Comparison of ENCODE assay signal across 15 cellular contexts in genomic region chr6:121506761-121507754, GRCh38.
DNase-seq lines count a peak whose midpoint lies in the region; ATAC-seq and TF ChIP-seq lines count a peak whose summit lies in the region.
"Had no signal": no experiment of that assay in that cellular context is flagged by ENCODE, and none has a peak within 500 bp of the region (broad histone marks: within the 10 kb centered on the region; RNA-seq: fewer than 3 reads in every experiment).

No MANE protein-coding gene starts in this region.

- no peak overlapping the region for H2AK5ac ChIP-seq in trophoblast cell (ENCODE audit: low read length)

- H3K4me3 ChIP-seq in SK-N-SH (ENCODE audit: low read depth in 2 of 2, low read length in 1 of 2) (no peak overlapping the region), fibroblast of lung (replicated peaks in 1 of 4; ENCODE audit: control extremely low read depth in 1 of 4, insufficient read depth in 1 of 4, low read depth in 3 of 4, low read length in 4 of 4) (no peak overlapping the region), trophoblast cell (ENCODE audit: low read depth, low read length) (no peak overlapping the region)
- H3K4me3 ChIP-seq: upper lobe of left lung had no signal

- no peak overlapping the region for H3K18ac ChIP-seq in trophoblast cell (ENCODE audit: low read length)

- no peak for TF ChIP-seq RAD21 in SK-N-SH (IDR thresholded peaks at IDR 0.05; ENCODE audit: low read length)

- H4K20me1 ChIP-seq in SK-N-SH (ENCODE audit: insufficient read depth) (no peaks in the 10 kb centered on the region), fibroblast of lung (ENCODE audit: control insufficient read depth, extremely low read depth, insufficient read depth, low read length) (no peaks in the 10 kb centered on the region)

- no peak overlapping the region for H3K14ac ChIP-seq in trophoblast cell (ENCODE audit: low read length)

- DNase-seq in Daoy (ENCODE audit: low read depth) (peak; percentile 51), SK-N-SH (no peak), fibroblast of lung (ENCODE audit: low read depth in 2 of 2) (peak; percentile 52 to 90), trophoblast cell (no peak), NCI-H2227 (lab: John Stamatoyannopoulos, UW; ENCODE audit: unreplicated experiment) (no peak), DMS 273 (lab: John Stamatoyannopoulos, UW; ENCODE audit: unreplicated experiment) (no peak), superior temporal gyrus (ENCODE audit: extremely low spot score) (no peak)
- DNase-seq: CD4-positive, alpha-beta T cell; foreskin melanocyte; KBM-7; NCI-H1694 treated with DMSO at 0.1 percent for 48 hours; NCI-H524; T-cell had no signal

- H2BK5ac ChIP-seq in trophoblast cell (ENCODE audit: low read depth, low read length, poor library complexity), result no peak overlapping the region

- H3K27ac ChIP-seq in SK-N-SH (ENCODE audit: low read depth in 2 of 2, low read length in 1 of 2) (peak overlapping the region in 1 of 2 experiments; percentile 40; a peak in 2 of 4 replicates), fibroblast of lung (ENCODE audit: insufficient read depth, low read length) (no peak overlapping the region), trophoblast cell (ENCODE audit: low read depth, low read length) (peak overlapping the region; percentile 45)
- H3K27ac ChIP-seq: upper lobe of left lung had no signal

- H3F3A ChIP-seq in SK-N-SH (replicated peaks; ENCODE audit: insufficient read depth), result peaks cover 13% of the 10 kb centered on the region

- H3K36me3 ChIP-seq in SK-N-SH (replicated peaks in 1 of 2; ENCODE audit: control insufficient read depth in 1 of 2, insufficient read depth in 2 of 2, low read length in 1 of 2) (no peaks in the 10 kb centered on the region), fibroblast of lung (ENCODE audit: control insufficient read depth, insufficient read depth, low read length) (no peaks in the 10 kb centered on the region), trophoblast cell (ENCODE audit: control insufficient read depth in 1 of 2, insufficient read depth in 2 of 2, low read length in 2 of 2) (no peaks in the 10 kb centered on the region)
- H3K36me3 ChIP-seq: upper lobe of left lung had no signal

- H2BK120ac ChIP-seq in trophoblast cell (ENCODE audit: insufficient read depth, low read length, poor library complexity), result no peak overlapping the region

- H3K4ac ChIP-seq in trophoblast cell (ENCODE audit: low read depth, low read length), result no peak overlapping the region

- H3K23ac ChIP-seq in trophoblast cell (ENCODE audit: low read length), result no peak overlapping the region

- no peaks in the 10 kb centered on the region for H3K79me1 ChIP-seq in trophoblast cell (ENCODE audit: low read length)

- no peak overlapping the region for H3K4me2 ChIP-seq in SK-N-SH
- H3K4me2 ChIP-seq in fibroblast of lung (ENCODE audit: extremely low read depth, insufficient read depth, low read length), result no peak overlapping the region
- no peak overlapping the region for H3K4me2 ChIP-seq in trophoblast cell (ENCODE audit: low read length)

- no peaks in the 10 kb centered on the region for H3K79me2 ChIP-seq in SK-N-SH (ENCODE audit: insufficient read depth)
- no peaks in the 10 kb centered on the region for H3K79me2 ChIP-seq in fibroblast of lung (ENCODE audit: control insufficient read depth, insufficient read depth, low read length)
- H3K79me2 ChIP-seq in trophoblast cell (ENCODE audit: control insufficient read depth, insufficient read depth, low read length, poor library complexity), result no peaks in the 10 kb centered on the region

- H3K9me3 ChIP-seq in SK-N-SH (no peaks in the 10 kb centered on the region), fibroblast of lung (ENCODE audit: control insufficient read depth, insufficient read depth, low read depth, low read length) (no peaks in the 10 kb centered on the region), trophoblast cell (ENCODE audit: insufficient read depth, low read depth, low read length) (no peaks in the 10 kb centered on the region)
- H3K9me3 ChIP-seq: upper lobe of left lung had no signal

- no peaks in the 10 kb centered on the region for H3K27me3 ChIP-seq in SK-N-SH (ENCODE audit: insufficient read depth)
- no peaks in the 10 kb centered on the region for H3K27me3 ChIP-seq in fibroblast of lung (ENCODE audit: control insufficient read depth, insufficient read depth, low read length)
- no peaks in the 10 kb centered on the region for H3K27me3 ChIP-seq in trophoblast cell (ENCODE audit: insufficient read depth, low read length)
- H3K27me3 ChIP-seq: upper lobe of left lung had no signal

- no peak for TF ChIP-seq CTCF in SK-N-SH (IDR thresholded peaks at IDR 0.05)
- no peak for TF ChIP-seq CTCF in fibroblast of lung (conservative IDR thresholded peaks at IDR 0.05 in 1 of 2, IDR thresholded peaks at IDR 0.05 in 1 of 2; ENCODE audit: low read depth in 1 of 2, low read length in 2 of 2)

- 75% methylated on average over 6 of the region's 7 CpGs for WGBS in SK-N-SH (ENCODE audit: low lambda C conversion rate)
- no CpG with 5 or more reads among the region's 7 CpGs for WGBS in trophoblast cell (ENCODE audit: extremely low coverage, insufficient coverage, insufficient read length)

- H4K8ac ChIP-seq in trophoblast cell (ENCODE audit: low read depth, low read length), result no peak overlapping the region

- no peak; a peak in 1 of 4 replicates for TF ChIP-seq EP300 in SK-N-SH (IDR thresholded peaks at IDR 0.05; ENCODE audit: borderline replicate concordance in 1 of 2, low read depth in 1 of 2, low read length in 1 of 2)

- H2BK12ac ChIP-seq in trophoblast cell (ENCODE audit: low read length), result no peak overlapping the region

- POLR2A ChIA-PET in SK-N-SH (lab: Yijun Ruan, JAX), result no interaction called here

- H3K9me2 ChIP-seq in SK-N-SH, result no peaks in the 10 kb centered on the region

- H4K91ac ChIP-seq in trophoblast cell (ENCODE audit: low read depth, low read length), result no peak overlapping the region

- no peak overlapping the region for H3K9ac ChIP-seq in SK-N-SH
- H3K9ac ChIP-seq in fibroblast of lung (ENCODE audit: insufficient read depth, low read length), result no peak overlapping the region
- H3K9ac ChIP-seq in trophoblast cell (ENCODE audit: low read length), result no peak overlapping the region

- H2AFZ ChIP-seq in SK-N-SH (ENCODE audit: low read depth) (no peak overlapping the region), fibroblast of lung (ENCODE audit: low read length) (no peak overlapping the region), trophoblast cell (ENCODE audit: insufficient read depth, low read length, poor library complexity) (no peak overlapping the region)

- H4K12ac ChIP-seq in trophoblast cell (ENCODE audit: low read depth, low read length), result no peak overlapping the region

- CTCF ChIA-PET in SK-N-SH (lab: Yijun Ruan, JAX), result no interaction called here

- peaks cover 0 to 13% of the 10 kb centered on the region in 2 experiments; a peak in 2 of 4 replicates for H3K4me1 ChIP-seq in SK-N-SH (ENCODE audit: control insufficient read depth in 1 of 2, insufficient read depth in 2 of 2, low read depth in 1 of 2, low read length in 1 of 2)
- H3K4me1 ChIP-seq in fibroblast of lung (ENCODE audit: control insufficient read depth, extremely low read depth, insufficient read depth, low read length), result no peaks in the 10 kb centered on the region
- peaks cover 0 to 2% of the 10 kb centered on the region in 2 experiments for H3K4me1 ChIP-seq in trophoblast cell (ENCODE audit: control insufficient read depth in 1 of 2, insufficient read depth in 2 of 2, low read length in 2 of 2)

- ATAC-seq in HG03175 (IDR thresholded peaks at IDR 0.05; ENCODE audit: unreplicated experiment), result no peak
- ATAC-seq: T-cell had no signal

TF ChIP-seq in SK-N-SH, 30 proteins besides CTCF, POLR2A, EP300 and RAD21 (continues in another document):
- no peak for TF ChIP-seq NFIC (IDR thresholded peaks at IDR 0.05; ENCODE audit: borderline replicate concordance)
- TF ChIP-seq NRF1 (IDR thresholded peaks at IDR 0.05; ENCODE audit: low read depth, low read length), result no peak
- no peak for TF ChIP-seq EZH2phosphoT487 (IDR thresholded peaks at IDR 0.05; ENCODE audit: borderline replicate concordance, low read depth)
- no peak for TF ChIP-seq IRF3 (IDR thresholded peaks at IDR 0.05; ENCODE audit: low read depth, low read length)
- no peak for TF ChIP-seq MXI1 (IDR thresholded peaks at IDR 0.05; ENCODE audit: low read depth, low read length)
- no peak for TF ChIP-seq YY1 (IDR thresholded peaks at IDR 0.05; ENCODE audit: low read depth)
- no peak for TF ChIP-seq TAF1 (IDR thresholded peaks at IDR 0.05; ENCODE audit: borderline replicate concordance, low read depth, low read length)
- no peak for TF ChIP-seq GABPA (IDR thresholded peaks at IDR 0.05; ENCODE audit: low read depth)
- no peak for TF ChIP-seq FOXM1 (IDR thresholded peaks at IDR 0.05; ENCODE audit: low read depth)
- TF ChIP-seq RFX5 (IDR thresholded peaks at IDR 0.05; ENCODE audit: low read length), result no peak
- no peak for TF ChIP-seq CHD2 (IDR thresholded peaks at IDR 0.05; ENCODE audit: low read length, partially characterized antibody)
- TF ChIP-seq, protein P1, sequence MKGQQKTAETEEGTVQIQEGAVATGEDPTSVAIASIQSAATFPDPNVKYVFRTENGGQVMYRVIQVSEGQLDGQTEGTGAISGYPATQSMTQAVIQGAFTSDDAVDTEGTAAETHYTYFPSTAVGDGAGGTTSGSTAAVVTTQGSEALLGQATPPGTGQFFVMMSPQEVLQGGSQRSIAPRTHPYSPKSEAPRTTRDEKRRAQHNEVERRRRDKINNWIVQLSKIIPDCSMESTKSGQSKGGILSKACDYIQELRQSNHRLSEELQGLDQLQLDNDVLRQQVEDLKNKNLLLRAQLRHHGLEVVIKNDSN (IDR thresholded peaks at IDR 0.05; ENCODE audit: borderline replicate concordance, low read depth), result peak; percentile 40; the same call in 1 of the 2 replicates
- TF ChIP-seq FOSL2 (IDR thresholded peaks at IDR 0.05; ENCODE audit: borderline replicate concordance, low read depth), result no peak; the same call in 1 of the 2 replicates

Comparison
In these comparisons a context has a peak if more than half of its experiments do, and no peak if none do; other contexts are left out.
1. DNase-seq: peak in Daoy (single experiment) and fibroblast of lung (2 of 2); none in SK-N-SH (single experiment), trophoblast cell (0 of 2), NCI-H2227 (single experiment), DMS 273 (single experiment) and superior temporal gyrus (single experiment).